8 cellular contexts compared by ENCODE assay signal in the genomic region with DNA sequence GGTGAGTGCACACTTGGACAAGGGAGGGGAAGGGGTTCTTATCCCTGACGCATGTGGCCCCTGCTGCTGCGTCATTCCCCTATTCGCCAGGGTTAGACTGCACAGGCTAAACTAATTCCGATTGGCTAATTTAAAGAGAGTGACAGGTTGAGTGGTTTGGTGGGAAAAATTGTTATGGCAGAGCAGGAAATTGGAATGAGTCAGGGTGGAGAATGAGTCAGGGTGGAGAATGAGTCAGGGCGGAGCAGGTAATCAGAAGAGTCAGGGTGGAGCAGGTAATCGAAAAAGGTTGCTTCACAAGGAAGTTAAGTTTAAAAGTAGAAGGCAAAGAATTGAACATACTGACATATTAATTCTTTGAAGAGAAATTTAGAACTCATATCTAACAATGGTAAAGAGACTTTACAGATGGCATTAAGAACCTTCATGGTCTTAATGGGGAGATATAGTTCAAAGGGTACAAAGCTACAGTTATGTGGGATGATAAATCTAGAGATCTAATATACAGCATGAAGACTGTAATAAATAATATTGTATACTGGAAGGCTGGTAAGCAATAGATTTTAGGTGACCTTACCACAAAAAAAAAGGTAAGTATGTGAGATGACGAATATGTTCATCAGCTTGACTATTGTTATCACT.
DNase-seq lines count a peak whose midpoint lies in the region; ATAC-seq, FAIRE-seq and TF ChIP-seq lines count a peak whose summit lies in the region.
"Not testable (repeated sequence)": the region's sequence is repeated elsewhere in the genome, so short reads cannot be mapped to it uniquely, and the experiment has no call there.

No MANE protein-coding gene starts in this region.

- POLR2A ChIA-PET in activated CD4-positive, alpha-beta memory T cell treated with anti-CD3 and anti-CD28 coated beads for 36 hours (lab: Charles Lee): interaction anchor here (0.5 to 0.7 kb wide), 2 partner anchors 83 to 105 kb away, joined by 4 to 5 read pairs; no protein-coding TSS in a partner anchor

- not testable (repeated sequence) for H3K36me3 ChIP-seq in bronchial epithelial cell (ENCODE audit: control insufficient read depth, insufficient read depth, low read length); trophoblast cell (ENCODE audit: control insufficient read depth in 1 of 2, insufficient read depth in 2 of 2, low read length in 2 of 2)

- H2BK5ac ChIP-seq in trophoblast cell (ENCODE audit: low read depth, low read length, poor library complexity): not testable (repeated sequence)

- TF ChIP-seq CTCF in bronchial epithelial cell (IDR thresholded peaks at IDR 0.05; ENCODE audit: insufficient read depth, low read length, severe bottlenecking); foreskin keratinocyte (conservative IDR thresholded peaks at IDR 0.05): not testable (repeated sequence)

- H3K4me1 ChIP-seq in foreskin keratinocyte; trophoblast cell (ENCODE audit: control insufficient read depth in 1 of 2, insufficient read depth in 2 of 2, low read length in 2 of 2): not testable (repeated sequence)

- WGBS in trophoblast cell (ENCODE audit: extremely low coverage, insufficient coverage, insufficient read length): no CpG with 5 or more reads among the region's 7 CpGs

- H3K18ac ChIP-seq in trophoblast cell (ENCODE audit: low read length): not testable (repeated sequence)

- not testable (repeated sequence) for H2BK12ac ChIP-seq in trophoblast cell (ENCODE audit: low read length)

- not testable (repeated sequence) for H3K14ac ChIP-seq in trophoblast cell (ENCODE audit: low read length)

- not testable (repeated sequence) for H3K79me2 ChIP-seq in trophoblast cell (ENCODE audit: control insufficient read depth, insufficient read depth, low read length, poor library complexity)

- H3K27me3 Mint-ChIP-seq in activated CD4-positive, alpha-beta memory T cell treated with anti-CD3 and anti-CD28 coated beads for 36 hours: not testable (repeated sequence)

- not testable (repeated sequence) for H2AK5ac ChIP-seq in trophoblast cell (ENCODE audit: low read length)

- H4K8ac ChIP-seq in trophoblast cell (ENCODE audit: low read depth, low read length): not testable (repeated sequence)

- not testable (repeated sequence) for H3K4me1 Mint-ChIP-seq in activated CD4-positive, alpha-beta memory T cell treated with anti-CD3 and anti-CD28 coated beads for 36 hours (ENCODE audit: low read depth)

- not testable (repeated sequence) for H3K9ac ChIP-seq in trophoblast cell (ENCODE audit: low read length)

- H3K4me2 ChIP-seq in trophoblast cell (ENCODE audit: low read length): not testable (repeated sequence)

- H4K91ac ChIP-seq in trophoblast cell (ENCODE audit: low read depth, low read length): not testable (repeated sequence)

- peak; percentile 77 for ATAC-seq in foreskin keratinocyte

- H3K27ac ChIP-seq in foreskin keratinocyte; trophoblast cell (ENCODE audit: low read depth, low read length): not testable (repeated sequence)

- H3K4me3 ChIP-seq in bronchial epithelial cell (ENCODE audit: low read depth, low read length); trophoblast cell (ENCODE audit: low read depth, low read length): not testable (repeated sequence)

- H3K4ac ChIP-seq in trophoblast cell (ENCODE audit: low read depth, low read length): not testable (repeated sequence)

- CTCF ChIA-PET in activated CD4-positive, alpha-beta memory T cell treated with anti-CD3 and anti-CD28 coated beads for 36 hours (lab: Charles Lee): not testable (repeated sequence)

- H3K9me3 ChIP-seq in trophoblast cell (ENCODE audit: insufficient read depth, low read depth, low read length): not testable (repeated sequence)

- H3K4me3 Mint-ChIP-seq in activated CD4-positive, alpha-beta memory T cell treated with anti-CD3 and anti-CD28 coated beads for 36 hours: not testable (repeated sequence)

- H4K12ac ChIP-seq in trophoblast cell (ENCODE audit: low read depth, low read length): not testable (repeated sequence)

- H3K36me3 Mint-ChIP-seq in activated CD4-positive, alpha-beta memory T cell treated with anti-CD3 and anti-CD28 coated beads for 36 hours: not testable (repeated sequence)

- DNase-seq in ELR (ENCODE audit: low read depth) (peak; percentile 70), HT-29 (ENCODE audit: low spot score) (peak; percentile 84), RCC 7860 (ENCODE audit: low spot score) (peak; percentile 24), bronchial epithelial cell (ENCODE audit: low read depth) (peak; percentile 83), foreskin keratinocyte (peak; percentile 49 to 75), trophoblast cell (peak; percentile 35 to 58)
- DNase-seq in activated CD4-positive, alpha-beta memory T cell treated with anti-CD3 and anti-CD28 coated beads for 36 hours: peak; percentile 38
- not testable (repeated sequence) for DNase-seq in urothelium cell line (ENCODE audit: low spot score)

- H3K79me1 ChIP-seq in trophoblast cell (ENCODE audit: low read length): not testable (repeated sequence)

- H2BK120ac ChIP-seq in trophoblast cell (ENCODE audit: insufficient read depth, low read length, poor library complexity): not testable (repeated sequence)

- not testable (repeated sequence) for H2AFZ ChIP-seq in trophoblast cell (ENCODE audit: insufficient read depth, low read length, poor library complexity)

- H3K27ac Mint-ChIP-seq in activated CD4-positive, alpha-beta memory T cell treated with anti-CD3 and anti-CD28 coated beads for 36 hours: not testable (repeated sequence)

- FAIRE-seq in RCC 7860 (lab: Jason Lieb, UNC): peak; percentile 50
- FAIRE-seq in bronchial epithelial cell (lab: Jason Lieb, UNC): not testable (repeated sequence)
- FAIRE-seq in urothelium cell line (lab: Jason Lieb, UNC): peak; percentile 58

- H3K27me3 ChIP-seq in bronchial epithelial cell (ENCODE audit: control insufficient read depth, insufficient read depth, low read length); foreskin keratinocyte; trophoblast cell (ENCODE audit: insufficient read depth, low read length): not testable (repeated sequence)

- intact Hi-C loops in activated CD4-positive, alpha-beta memory T cell treated with anti-CD3 and anti-CD28 coated beads for 36 hours (cut with micrococcal nuclease): not testable (repeated sequence)

- not testable (repeated sequence) for H3K9me3 Mint-ChIP-seq in activated CD4-positive, alpha-beta memory T cell treated with anti-CD3 and anti-CD28 coated beads for 36 hours

- not testable (repeated sequence) for H3K23ac ChIP-seq in trophoblast cell (ENCODE audit: low read length)
